Comparison of ENCODE assay signal across 1 cellular context in the genomic region with DNA sequence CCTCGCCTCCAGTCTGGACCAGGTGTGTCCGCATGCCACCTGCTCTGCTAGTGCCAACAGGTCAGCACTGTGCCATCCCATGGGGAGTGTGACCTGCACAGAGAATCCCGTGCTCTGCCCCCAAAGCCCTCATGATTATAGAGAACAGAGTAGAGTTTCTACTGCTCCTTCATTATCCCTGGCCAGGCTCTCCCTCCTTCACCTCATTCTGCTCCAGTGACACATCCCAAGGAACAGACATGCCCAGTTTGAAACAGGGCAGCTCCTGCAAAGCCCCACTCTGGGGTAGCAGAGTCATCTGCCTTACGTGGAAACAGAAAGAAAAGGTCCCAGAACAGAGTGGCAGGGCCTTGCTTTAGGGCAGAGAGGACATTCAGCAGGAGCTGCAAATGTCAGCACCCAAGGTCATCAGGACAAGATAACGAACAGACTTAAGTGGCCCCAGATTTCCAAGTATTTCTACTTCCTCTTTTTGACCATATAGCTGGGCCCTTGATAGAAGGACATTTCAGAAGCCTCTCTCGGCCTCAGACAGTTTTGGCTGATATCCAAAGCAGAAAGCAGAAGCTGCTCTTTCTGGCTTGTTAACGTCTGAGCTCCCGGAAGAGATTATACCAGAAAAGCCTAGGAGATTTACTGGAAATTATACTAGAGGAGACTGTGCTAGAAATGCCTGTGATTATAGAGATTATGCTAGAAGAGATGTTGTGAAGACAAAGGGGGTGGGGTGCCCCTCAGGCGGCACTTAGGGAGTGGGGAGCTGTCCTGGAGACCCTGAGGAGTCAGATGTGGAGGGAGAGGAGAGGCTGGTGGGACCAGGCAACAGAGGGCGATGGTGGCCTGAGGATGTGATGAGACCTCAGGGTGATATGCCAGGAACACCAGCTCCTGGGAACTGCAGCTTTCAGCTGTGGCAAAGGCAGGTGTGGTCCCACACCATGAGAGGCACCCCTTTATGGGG.
A peak's percentile ranks its signal among the peaks of the same experiment; 100 is the strongest.
TF ChIP-seq lines count a peak whose summit lies in the region.

No MANE protein-coding gene starts in this region.

TF ChIP-seq in GM12878, 131 proteins besides CTCF, POLR2A, EP300 and RAD21 (continued from another document):
- TF ChIP-seq, protein P1, sequence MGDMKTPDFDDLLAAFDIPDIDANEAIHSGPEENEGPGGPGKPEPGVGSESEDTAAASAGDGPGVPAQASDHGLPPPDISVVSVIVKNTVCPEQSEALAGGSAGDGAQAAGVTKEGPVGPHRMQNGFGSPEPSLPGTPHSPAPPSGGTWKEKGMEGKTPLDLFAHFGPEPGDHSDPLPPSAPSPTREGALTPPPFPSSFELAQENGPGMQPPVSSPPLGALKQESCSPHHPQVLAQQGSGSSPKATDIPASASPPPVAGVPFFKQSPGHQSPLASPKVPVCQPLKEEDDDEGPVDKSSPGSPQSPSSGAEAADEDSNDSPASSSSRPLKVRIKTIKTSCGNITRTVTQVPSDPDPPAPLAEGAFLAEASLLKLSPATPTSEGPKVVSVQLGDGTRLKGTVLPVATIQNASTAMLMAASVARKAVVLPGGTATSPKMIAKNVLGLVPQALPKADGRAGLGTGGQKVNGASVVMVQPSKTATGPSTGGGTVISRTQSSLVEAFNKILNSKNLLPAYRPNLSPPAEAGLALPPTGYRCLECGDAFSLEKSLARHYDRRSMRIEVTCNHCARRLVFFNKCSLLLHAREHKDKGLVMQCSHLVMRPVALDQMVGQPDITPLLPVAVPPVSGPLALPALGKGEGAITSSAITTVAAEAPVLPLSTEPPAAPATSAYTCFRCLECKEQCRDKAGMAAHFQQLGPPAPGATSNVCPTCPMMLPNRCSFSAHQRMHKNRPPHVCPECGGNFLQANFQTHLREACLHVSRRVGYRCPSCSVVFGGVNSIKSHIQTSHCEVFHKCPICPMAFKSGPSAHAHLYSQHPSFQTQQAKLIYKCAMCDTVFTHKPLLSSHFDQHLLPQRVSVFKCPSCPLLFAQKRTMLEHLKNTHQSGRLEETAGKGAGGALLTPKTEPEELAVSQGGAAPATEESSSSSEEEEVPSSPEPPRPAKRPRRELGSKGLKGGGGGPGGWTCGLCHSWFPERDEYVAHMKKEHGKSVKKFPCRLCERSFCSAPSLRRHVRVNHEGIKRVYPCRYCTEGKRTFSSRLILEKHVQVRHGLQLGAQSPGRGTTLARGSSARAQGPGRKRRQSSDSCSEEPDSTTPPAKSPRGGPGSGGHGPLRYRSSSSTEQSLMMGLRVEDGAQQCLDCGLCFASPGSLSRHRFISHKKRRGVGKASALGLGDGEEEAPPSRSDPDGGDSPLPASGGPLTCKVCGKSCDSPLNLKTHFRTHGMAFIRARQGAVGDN (IDR thresholded peaks at IDR 0.05): peak; percentile 16; the same call in 1 of the 2 replicates
TF ChIP-seq in GM12878: peak in this region for 8.
